Comparison of ENCODE assay signal across 1 cellular context in the genomic region with DNA sequence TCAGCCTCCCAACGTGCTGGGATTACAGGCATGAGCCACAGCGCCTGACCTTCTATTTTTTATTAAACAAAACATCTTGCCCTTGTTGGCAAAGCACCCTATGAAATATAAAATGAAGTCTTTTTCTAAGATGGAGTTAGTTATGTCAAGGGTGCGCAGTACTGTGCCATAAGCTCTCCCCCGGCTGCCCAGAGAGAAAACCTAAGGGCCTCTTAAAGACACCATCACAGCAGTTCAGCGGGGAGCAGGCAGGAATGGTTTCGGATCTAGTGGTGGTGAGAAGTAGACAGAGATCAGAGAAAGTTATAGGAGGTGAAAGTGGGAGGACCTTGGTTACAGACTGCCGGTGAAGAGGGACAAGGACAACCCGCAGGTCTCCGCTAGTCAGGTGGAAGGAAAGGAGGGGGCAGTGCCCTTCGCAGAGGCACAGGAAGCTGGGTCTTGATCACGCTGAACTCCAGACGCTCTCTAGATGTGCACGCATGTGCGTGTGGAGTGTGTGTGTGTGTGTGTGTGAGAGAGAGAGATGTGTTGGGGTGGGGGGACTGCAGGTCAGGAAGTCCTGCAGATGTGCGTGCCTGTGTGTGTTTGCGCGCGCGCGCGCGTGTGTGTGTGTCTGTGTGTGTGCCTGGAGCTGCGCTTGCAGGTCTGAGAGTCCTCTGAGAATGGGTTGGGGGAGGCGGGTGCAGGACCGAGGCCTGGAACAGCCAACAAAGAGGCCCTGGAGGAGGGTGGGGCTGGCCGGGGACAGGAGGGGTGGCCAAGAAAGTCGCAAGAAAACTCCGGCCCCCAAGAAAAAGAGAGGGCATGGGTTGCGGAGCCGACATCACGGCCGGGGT.
TF ChIP-seq lines count a peak whose summit lies in the region.

No MANE protein-coding gene starts in this region.

TF ChIP-seq in HepG2, 621 proteins besides CTCF, POLR2A, EP300 and RAD21 (continued from another document and continues in another):
- TF ChIP-seq, protein P1, sequence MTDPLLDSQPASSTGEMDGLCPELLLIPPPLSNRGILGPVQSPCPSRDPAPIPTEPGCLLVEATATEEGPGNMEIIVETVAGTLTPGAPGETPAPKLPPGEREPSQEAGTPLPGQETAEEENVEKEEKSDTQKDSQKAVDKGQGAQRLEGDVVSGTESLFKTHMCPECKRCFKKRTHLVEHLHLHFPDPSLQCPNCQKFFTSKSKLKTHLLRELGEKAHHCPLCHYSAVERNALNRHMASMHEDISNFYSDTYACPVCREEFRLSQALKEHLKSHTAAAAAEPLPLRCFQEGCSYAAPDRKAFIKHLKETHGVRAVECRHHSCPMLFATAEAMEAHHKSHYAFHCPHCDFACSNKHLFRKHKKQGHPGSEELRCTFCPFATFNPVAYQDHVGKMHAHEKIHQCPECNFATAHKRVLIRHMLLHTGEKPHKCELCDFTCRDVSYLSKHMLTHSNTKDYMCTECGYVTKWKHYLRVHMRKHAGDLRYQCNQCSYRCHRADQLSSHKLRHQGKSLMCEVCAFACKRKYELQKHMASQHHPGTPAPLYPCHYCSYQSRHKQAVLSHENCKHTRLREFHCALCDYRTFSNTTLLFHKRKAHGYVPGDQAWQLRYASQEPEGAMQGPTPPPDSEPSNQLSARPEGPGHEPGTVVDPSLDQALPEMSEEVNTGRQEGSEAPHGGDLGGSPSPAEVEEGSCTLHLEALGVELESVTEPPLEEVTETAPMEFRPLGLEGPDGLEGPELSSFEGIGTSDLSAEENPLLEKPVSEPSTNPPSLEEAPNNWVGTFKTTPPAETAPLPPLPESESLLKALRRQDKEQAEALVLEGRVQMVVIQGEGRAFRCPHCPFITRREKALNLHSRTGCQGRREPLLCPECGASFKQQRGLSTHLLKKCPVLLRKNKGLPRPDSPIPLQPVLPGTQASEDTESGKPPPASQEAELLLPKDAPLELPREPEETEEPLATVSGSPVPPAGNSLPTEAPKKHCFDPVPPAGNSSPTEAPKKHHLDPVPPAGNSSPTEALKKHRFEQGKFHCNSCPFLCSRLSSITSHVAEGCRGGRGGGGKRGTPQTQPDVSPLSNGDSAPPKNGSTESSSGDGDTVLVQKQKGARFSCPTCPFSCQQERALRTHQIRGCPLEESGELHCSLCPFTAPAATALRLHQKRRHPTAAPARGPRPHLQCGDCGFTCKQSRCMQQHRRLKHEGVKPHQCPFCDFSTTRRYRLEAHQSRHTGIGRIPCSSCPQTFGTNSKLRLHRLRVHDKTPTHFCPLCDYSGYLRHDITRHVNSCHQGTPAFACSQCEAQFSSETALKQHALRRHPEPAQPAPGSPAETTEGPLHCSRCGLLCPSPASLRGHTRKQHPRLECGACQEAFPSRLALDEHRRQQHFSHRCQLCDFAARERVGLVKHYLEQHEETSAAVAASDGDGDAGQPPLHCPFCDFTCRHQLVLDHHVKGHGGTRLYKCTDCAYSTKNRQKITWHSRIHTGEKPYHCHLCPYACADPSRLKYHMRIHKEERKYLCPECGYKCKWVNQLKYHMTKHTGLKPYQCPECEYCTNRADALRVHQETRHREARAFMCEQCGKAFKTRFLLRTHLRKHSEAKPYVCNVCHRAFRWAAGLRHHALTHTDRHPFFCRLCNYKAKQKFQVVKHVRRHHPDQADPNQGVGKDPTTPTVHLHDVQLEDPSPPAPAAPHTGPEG (CRISPR knock-in tag; IDR thresholded peaks at IDR 0.05): no peak
- TF ChIP-seq EED (CRISPR knock-in tag; IDR thresholded peaks at IDR 0.05) (no peak), ZNF343 (CRISPR knock-in tag; IDR thresholded peaks at IDR 0.05) (no peak), RFX3 (CRISPR knock-in tag; IDR thresholded peaks at IDR 0.05) (no peak), YY1 (IDR thresholded peaks at IDR 0.05; ENCODE audit: insufficient read depth, insufficient replicate concordance, low read depth, low read length) (no peak), HNF4G (IDR thresholded peaks at IDR 0.05; ENCODE audit: borderline replicate concordance, low read depth, low read length) (no peak), HNF4G (CRISPR knock-in tag; IDR thresholded peaks at IDR 0.05; ENCODE audit: borderline replicate concordance, low read depth) (peak; percentile 73; the same call in 1 of the 2 replicates), ZMYM4 (CRISPR knock-in tag; IDR thresholded peaks at IDR 0.05) (peak; percentile 12; the same call in 1 of the 2 replicates), ZSCAN9 (CRISPR knock-in tag; IDR thresholded peaks at IDR 0.05; ENCODE audit: borderline replicate concordance) (peak; percentile 26; the same call in 1 of the 2 replicates), ZEB1 (IDR thresholded peaks at IDR 0.05; ENCODE audit: insufficient replicate concordance, low read depth) (no peak), MAF1 (CRISPR knock-in tag; IDR thresholded peaks at IDR 0.05; ENCODE audit: borderline replicate concordance) (no peak), ZNF367 (CRISPR knock-in tag; IDR thresholded peaks at IDR 0.05; ENCODE audit: borderline replicate concordance) (no peak), PHB2 (IDR thresholded peaks at IDR 0.05; ENCODE audit: partially characterized antibody) (no peak), KDM2A (CRISPR knock-in tag; IDR thresholded peaks at IDR 0.05; ENCODE audit: borderline replicate concordance, low read depth) (peak; percentile 75), FOSL2 (CRISPR knock-in tag; IDR thresholded peaks at IDR 0.05) (peak; percentile 46; the same call in 1 of the 2 replicates), PITX1 (CRISPR knock-in tag; IDR thresholded peaks at IDR 0.05) (no peak; the same call in 1 of the 2 replicates), ZBTB21 (CRISPR knock-in tag; IDR thresholded peaks at IDR 0.05) (no peak), HDAC2 (CRISPR knock-in tag; IDR thresholded peaks at IDR 0.05) (peak; percentile 63; the same call in 1 of the 2 replicates)
- TF ChIP-seq, protein P2, sequence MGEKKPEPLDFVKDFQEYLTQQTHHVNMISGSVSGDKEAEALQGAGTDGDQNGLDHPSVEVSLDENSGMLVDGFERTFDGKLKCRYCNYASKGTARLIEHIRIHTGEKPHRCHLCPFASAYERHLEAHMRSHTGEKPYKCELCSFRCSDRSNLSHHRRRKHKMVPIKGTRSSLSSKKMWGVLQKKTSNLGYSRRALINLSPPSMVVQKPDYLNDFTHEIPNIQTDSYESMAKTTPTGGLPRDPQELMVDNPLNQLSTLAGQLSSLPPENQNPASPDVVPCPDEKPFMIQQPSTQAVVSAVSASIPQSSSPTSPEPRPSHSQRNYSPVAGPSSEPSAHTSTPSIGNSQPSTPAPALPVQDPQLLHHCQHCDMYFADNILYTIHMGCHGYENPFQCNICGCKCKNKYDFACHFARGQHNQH (CRISPR knock-in tag; IDR thresholded peaks at IDR 0.05): 0 out of 2 replicates have a peak, but pooled peaks have one; percentile 48
- TF ChIP-seq, protein P3, sequence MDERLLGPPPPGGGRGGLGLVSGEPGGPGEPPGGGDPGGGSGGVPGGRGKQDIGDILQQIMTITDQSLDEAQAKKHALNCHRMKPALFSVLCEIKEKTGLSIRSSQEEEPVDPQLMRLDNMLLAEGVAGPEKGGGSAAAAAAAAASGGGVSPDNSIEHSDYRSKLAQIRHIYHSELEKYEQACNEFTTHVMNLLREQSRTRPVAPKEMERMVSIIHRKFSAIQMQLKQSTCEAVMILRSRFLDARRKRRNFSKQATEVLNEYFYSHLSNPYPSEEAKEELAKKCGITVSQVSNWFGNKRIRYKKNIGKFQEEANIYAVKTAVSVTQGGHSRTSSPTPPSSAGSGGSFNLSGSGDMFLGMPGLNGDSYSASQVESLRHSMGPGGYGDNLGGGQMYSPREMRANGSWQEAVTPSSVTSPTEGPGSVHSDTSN (CRISPR knock-in tag; IDR thresholded peaks at IDR 0.05): no peak
- TF ChIP-seq, protein P4, sequence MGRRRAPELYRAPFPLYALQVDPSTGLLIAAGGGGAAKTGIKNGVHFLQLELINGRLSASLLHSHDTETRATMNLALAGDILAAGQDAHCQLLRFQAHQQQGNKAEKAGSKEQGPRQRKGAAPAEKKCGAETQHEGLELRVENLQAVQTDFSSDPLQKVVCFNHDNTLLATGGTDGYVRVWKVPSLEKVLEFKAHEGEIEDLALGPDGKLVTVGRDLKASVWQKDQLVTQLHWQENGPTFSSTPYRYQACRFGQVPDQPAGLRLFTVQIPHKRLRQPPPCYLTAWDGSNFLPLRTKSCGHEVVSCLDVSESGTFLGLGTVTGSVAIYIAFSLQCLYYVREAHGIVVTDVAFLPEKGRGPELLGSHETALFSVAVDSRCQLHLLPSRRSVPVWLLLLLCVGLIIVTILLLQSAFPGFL (CRISPR knock-in tag; IDR thresholded peaks at IDR 0.05): no peak
- TF ChIP-seq, protein P5, sequence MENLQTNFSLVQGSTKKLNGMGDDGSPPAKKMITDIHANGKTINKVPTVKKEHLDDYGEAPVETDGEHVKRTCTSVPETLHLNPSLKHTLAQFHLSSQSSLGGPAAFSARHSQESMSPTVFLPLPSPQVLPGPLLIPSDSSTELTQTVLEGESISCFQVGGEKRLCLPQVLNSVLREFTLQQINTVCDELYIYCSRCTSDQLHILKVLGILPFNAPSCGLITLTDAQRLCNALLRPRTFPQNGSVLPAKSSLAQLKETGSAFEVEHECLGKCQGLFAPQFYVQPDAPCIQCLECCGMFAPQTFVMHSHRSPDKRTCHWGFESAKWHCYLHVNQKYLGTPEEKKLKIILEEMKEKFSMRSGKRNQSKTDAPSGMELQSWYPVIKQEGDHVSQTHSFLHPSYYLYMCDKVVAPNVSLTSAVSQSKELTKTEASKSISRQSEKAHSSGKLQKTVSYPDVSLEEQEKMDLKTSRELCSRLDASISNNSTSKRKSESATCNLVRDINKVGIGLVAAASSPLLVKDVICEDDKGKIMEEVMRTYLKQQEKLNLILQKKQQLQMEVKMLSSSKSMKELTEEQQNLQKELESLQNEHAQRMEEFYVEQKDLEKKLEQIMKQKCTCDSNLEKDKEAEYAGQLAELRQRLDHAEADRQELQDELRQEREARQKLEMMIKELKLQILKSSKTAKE (CRISPR knock-in tag; IDR thresholded peaks at IDR 0.05; ENCODE audit: borderline replicate concordance): 0 out of 2 replicates have a peak, but pooled peaks have one; percentile 50
- TF ChIP-seq, protein P6, sequence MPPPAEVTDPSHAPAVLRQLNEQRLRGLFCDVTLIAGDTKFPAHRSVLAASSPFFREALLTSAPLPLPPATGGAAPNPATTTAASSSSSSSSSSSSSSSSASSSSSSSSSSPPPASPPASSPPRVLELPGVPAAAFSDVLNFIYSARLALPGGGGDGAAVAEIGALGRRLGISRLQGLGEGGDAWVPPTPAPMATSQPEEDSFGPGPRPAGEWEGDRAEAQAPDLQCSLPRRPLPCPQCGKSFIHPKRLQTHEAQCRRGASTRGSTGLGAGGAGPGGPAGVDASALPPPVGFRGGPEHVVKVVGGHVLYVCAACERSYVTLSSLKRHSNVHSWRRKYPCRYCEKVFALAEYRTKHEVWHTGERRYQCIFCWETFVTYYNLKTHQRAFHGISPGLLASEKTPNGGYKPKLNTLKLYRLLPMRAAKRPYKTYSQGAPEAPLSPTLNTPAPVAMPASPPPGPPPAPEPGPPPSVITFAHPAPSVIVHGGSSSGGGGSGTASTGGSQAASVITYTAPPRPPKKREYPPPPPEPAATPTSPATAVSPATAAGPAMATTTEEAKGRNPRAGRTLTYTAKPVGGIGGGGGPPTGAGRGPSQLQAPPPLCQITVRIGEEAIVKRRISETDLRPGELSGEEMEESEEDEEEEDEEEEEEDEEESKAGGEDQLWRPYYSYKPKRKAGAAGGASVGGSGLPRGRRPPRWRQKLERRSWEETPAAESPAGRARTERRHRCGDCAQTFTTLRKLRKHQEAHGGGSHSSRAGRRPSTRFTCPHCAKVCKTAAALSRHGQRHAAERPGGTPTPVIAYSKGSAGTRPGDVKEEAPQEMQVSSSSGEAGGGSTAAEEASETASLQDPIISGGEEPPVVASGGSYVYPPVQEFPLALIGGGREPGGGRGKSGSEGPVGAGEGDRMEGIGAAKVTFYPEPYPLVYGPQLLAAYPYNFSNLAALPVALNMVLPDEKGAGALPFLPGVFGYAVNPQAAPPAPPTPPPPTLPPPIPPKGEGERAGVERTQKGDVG (CRISPR knock-in tag; IDR thresholded peaks at IDR 0.05; ENCODE audit: borderline replicate concordance): peak; percentile 87; the same call in 1 of the 2 replicates
- TF ChIP-seq, protein P7, sequence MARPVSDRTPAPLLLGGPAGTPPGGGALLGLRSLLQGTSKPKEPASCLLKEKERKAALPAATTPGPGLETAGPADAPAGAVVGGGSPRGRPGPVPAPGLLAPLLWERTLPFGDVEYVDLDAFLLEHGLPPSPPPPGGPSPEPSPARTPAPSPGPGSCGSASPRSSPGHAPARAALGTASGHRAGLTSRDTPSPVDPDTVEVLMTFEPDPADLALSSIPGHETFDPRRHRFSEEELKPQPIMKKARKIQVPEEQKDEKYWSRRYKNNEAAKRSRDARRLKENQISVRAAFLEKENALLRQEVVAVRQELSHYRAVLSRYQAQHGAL (CRISPR knock-in tag; IDR thresholded peaks at IDR 0.05; ENCODE audit: not compliant biosample characterization): no peak
- TF ChIP-seq, protein P8, sequence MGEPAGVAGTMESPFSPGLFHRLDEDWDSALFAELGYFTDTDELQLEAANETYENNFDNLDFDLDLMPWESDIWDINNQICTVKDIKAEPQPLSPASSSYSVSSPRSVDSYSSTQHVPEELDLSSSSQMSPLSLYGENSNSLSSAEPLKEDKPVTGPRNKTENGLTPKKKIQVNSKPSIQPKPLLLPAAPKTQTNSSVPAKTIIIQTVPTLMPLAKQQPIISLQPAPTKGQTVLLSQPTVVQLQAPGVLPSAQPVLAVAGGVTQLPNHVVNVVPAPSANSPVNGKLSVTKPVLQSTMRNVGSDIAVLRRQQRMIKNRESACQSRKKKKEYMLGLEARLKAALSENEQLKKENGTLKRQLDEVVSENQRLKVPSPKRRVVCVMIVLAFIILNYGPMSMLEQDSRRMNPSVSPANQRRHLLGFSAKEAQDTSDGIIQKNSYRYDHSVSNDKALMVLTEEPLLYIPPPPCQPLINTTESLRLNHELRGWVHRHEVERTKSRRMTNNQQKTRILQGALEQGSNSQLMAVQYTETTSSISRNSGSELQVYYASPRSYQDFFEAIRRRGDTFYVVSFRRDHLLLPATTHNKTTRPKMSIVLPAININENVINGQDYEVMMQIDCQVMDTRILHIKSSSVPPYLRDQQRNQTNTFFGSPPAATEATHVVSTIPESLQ (CRISPR knock-in tag; conservative IDR thresholded peaks at IDR 0.05): no peak
- TF ChIP-seq, protein P9, sequence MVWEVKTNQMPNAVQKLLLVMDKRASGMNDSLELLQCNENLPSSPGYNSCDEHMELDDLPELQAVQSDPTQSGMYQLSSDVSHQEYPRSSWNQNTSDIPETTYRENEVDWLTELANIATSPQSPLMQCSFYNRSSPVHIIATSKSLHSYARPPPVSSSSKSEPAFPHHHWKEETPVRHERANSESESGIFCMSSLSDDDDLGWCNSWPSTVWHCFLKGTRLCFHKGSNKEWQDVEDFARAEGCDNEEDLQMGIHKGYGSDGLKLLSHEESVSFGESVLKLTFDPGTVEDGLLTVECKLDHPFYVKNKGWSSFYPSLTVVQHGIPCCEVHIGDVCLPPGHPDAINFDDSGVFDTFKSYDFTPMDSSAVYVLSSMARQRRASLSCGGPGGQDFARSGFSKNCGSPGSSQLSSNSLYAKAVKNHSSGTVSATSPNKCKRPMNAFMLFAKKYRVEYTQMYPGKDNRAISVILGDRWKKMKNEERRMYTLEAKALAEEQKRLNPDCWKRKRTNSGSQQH (CRISPR knock-in tag; IDR thresholded peaks at IDR 0.05; ENCODE audit: low read depth): peak; percentile 22; the same call in 1 of the 2 replicates
